ENCODE assay signal across 17 cellular contexts in genomic region chr5:142303576-142303975, GRCh38. TPM values are rescaled to one million over a fixed set of nuclear protein-coding genes. Genes with fewer than 3 reads are reported as not detected.
DNase-seq lines count a peak whose midpoint lies in the region; TF ChIP-seq lines count a peak whose summit lies in the region.
"Had no signal": no experiment of that assay in that cellular context is flagged by ENCODE, and none has a peak within 500 bp of the region (broad histone marks: within the 10 kb centered on the region; RNA-seq: fewer than 3 reads in every experiment).

No MANE protein-coding gene starts in this region.

- H3K4me3 Mint-ChIP-seq in HFFc6: no peak overlapping the region
- H3K4me3 Mint-ChIP-seq in type B pancreatic cell: no peak overlapping the region

- H3K27me3 ChIP-seq in BLaER1 treated with 17β-estradiol and CSF1 and Interleukin-3, amounts not matched to agents 10 nM and 100 nM: no peaks in the 10 kb centered on the region
- H3K27me3 ChIP-seq in thyroid gland: no peaks in the 10 kb centered on the region
- H3K27me3 ChIP-seq: BLaER1 had no signal

- H4K20me1 ChIP-seq in BLaER1 treated with 17β-estradiol and CSF1 and Interleukin-3, amounts not matched to agents 10 nM and 100 nM: peaks cover 0 to 69% (median 14%) of the 10 kb centered on the region in 11 experiments; a peak in 11 of 22 replicates
- H4K20me1 ChIP-seq: BLaER1 had no signal

- H3K4me1 Mint-ChIP-seq in HFFc6 (ENCODE audit: low read depth) (peaks cover 61% of the 10 kb centered on the region), type B pancreatic cell (ENCODE audit: unreplicated experiment) (peaks cover 48% of the 10 kb centered on the region)

- H3K27ac Mint-ChIP-seq in HFFc6 (peak overlapping the region; percentile 74; the same call in 1 of the 2 replicates), type B pancreatic cell (no peak overlapping the region)

- peaks cover 8 to 37% (median 20%) of the 10 kb centered on the region in 10 experiments; a peak in 18 of 20 replicates for H3K4me1 ChIP-seq in BLaER1 treated with 17β-estradiol and CSF1 and Interleukin-3, amounts not matched to agents 10 nM and 100 nM
- no peaks in the 10 kb centered on the region for H3K4me1 ChIP-seq in thyroid gland

- intact Hi-C loops in thyroid gland (cut with DNase I): no loop called here

- H3K27me3 Mint-ChIP-seq in HFFc6 (ENCODE audit: insufficient read depth) (no peaks in the 10 kb centered on the region; the same call in 1 of the 2 replicates), type B pancreatic cell (no peaks in the 10 kb centered on the region)

- no peaks in the 10 kb centered on the region for H3K9me3 Mint-ChIP-seq in HFFc6
- H3K9me3 Mint-ChIP-seq in type B pancreatic cell: no peaks in the 10 kb centered on the region

- H3K36me3 ChIP-seq in BLaER1 treated with 17β-estradiol and CSF1 and Interleukin-3, amounts not matched to agents 10 nM and 100 nM: peaks cover 0 to 17% (median 15%) of the 10 kb centered on the region in 11 experiments; a peak in 13 of 22 replicates
- H3K36me3 ChIP-seq in thyroid gland: no peaks in the 10 kb centered on the region
- H3K36me3 ChIP-seq: BLaER1 had no signal

- no peak overlapping the region for H3K4me3 ChIP-seq in BLaER1 treated with 17β-estradiol and CSF1 and Interleukin-3, amounts not matched to agents 10 nM and 100 nM
- no peak overlapping the region for H3K4me3 ChIP-seq in cardiac fibroblast (replicated peaks in 1 of 2; ENCODE audit: low read depth in 2 of 2, low read length in 2 of 2)
- no peak overlapping the region for H3K4me3 ChIP-seq in fibroblast of the aortic adventitia (ENCODE audit: low read depth, low read length)
- H3K4me3 ChIP-seq in thyroid gland (replicated peaks in 1 of 3): no peak overlapping the region
- H3K4me3 ChIP-seq: BLaER1, PC-9 had no signal

- H3K27ac ChIP-seq in BLaER1 treated with 17β-estradiol and CSF1 and Interleukin-3, amounts not matched to agents 10 nM and 100 nM: no peak overlapping the region
- H3K27ac ChIP-seq in thyroid gland: no peak overlapping the region
- H3K27ac ChIP-seq: BLaER1, KMS-11, PC-9 had no signal

- no peak for DNase-seq in HFFc6
- peak; percentile 56 for DNase-seq in cardiac fibroblast (ENCODE audit: low read depth in 2 of 2)
- DNase-seq in fibroblast of the aortic adventitia (ENCODE audit: low read depth): peak; percentile 66
- DNase-seq in thyroid gland: no peak
- no peak for DNase-seq in mucosa of gallbladder (ENCODE audit: low spot score)
- no peak for DNase-seq in type B pancreatic cell (ENCODE audit: extremely low spot score, unreplicated experiment)
- no peak for DNase-seq in iPS-NIHi11 (ENCODE audit: low spot score)
- DNase-seq: 8988T, DMS 273 treated with DMSO at 0.1 percent for 48 hours, HCEC 1CT, NCI-H1092 treated with DMSO at 0.1 percent for 48 hours, NCI-H1694, NCI-H748 treated with DMSO at 0.1 percent for 48 hours, PC-9 had no signal

- H3K9me3 ChIP-seq in BLaER1 treated with 17β-estradiol and CSF1 and Interleukin-3, amounts not matched to agents 10 nM and 100 nM (replicated peaks in 1 of 11): no peaks in the 10 kb centered on the region
- no peaks in the 10 kb centered on the region for H3K9me3 ChIP-seq in thyroid gland
- H3K9me3 ChIP-seq: BLaER1 had no signal

- 73 to 86% methylated on average over 6 of the region's 6 CpGs for WGBS in thyroid gland, 2 donors

- peaks cover 17% of the 10 kb centered on the region; the same call in 1 of the 2 replicates for H3K36me3 Mint-ChIP-seq in HFFc6 (ENCODE audit: low read depth)
- no peaks in the 10 kb centered on the region for H3K36me3 Mint-ChIP-seq in type B pancreatic cell

- H3K4me2 ChIP-seq in BLaER1 treated with 17β-estradiol and CSF1 and Interleukin-3, amounts not matched to agents 10 nM and 100 nM: peak overlapping the region in 9 of 11 experiments; percentile 2 to 67 (median 45); a peak in 16 of 22 replicates
- H3K4me2 ChIP-seq: KMS-11, PC-9 had no signal

- TF ChIP-seq CTCF in HFFc6 (IDR thresholded peaks at IDR 0.05) (no peak), cardiac fibroblast (IDR thresholded peaks at IDR 0.05; ENCODE audit: low read depth, low read length) (no peak), fibroblast of the aortic adventitia (IDR thresholded peaks at IDR 0.05; ENCODE audit: insufficient read depth, low read length) (no peak), thyroid gland (IDR thresholded peaks at IDR 0.05) (no peak), type B pancreatic cell (conservative IDR thresholded peaks at IDR 0.05) (no peak)

- TF ChIP-seq POLR2A in thyroid gland (IDR thresholded peaks at IDR 0.05): no peak

- no peak overlapping the region for H3K9ac ChIP-seq in BLaER1 treated with 17β-estradiol and CSF1 and Interleukin-3, amounts not matched to agents 10 nM and 100 nM
- H3K9ac ChIP-seq: BLaER1, KMS-11 had no signal

RNA-seq across cellular contexts. Expression of gene SPRY4, which starts 21.2 kb away (rescaled TPM):
- total RNA-seq in HFFc6 (2021; fragmentation: NEBNext Ultra II Directional; extraction: Animal tissue kit (Norgen Biotek cat#: 25700)): 10 to 100 TPM; 26.1 to 28.9 (median 27.8) TPM
- total RNA-seq in fibroblast of the aortic adventitia (ENCODE audit: low replicate concordance) (1.3 and 13.9 TPM in 2 replicates), thyroid gland (10 to 100 TPM; 11.7 to 32.8 (median 18.6) TPM), mucosa of gallbladder (17.4 TPM), type B pancreatic cell (ENCODE audit: low replicate concordance) (16.1 and 20.7 TPM in 2 replicates)

Comparison
In these comparisons a context has a peak if more than half of its experiments do, and no peak if none do; other contexts are left out.
1. DNase-seq: peak in cardiac fibroblast (2 of 2) and fibroblast of the aortic adventitia (single experiment); none in HFFc6 (single experiment), thyroid gland (0 of 2), mucosa of gallbladder (single experiment), type B pancreatic cell (single experiment) and iPS-NIHi11 (single experiment).